ENCODE assay signal across 12 cellular contexts in the genomic region with DNA sequence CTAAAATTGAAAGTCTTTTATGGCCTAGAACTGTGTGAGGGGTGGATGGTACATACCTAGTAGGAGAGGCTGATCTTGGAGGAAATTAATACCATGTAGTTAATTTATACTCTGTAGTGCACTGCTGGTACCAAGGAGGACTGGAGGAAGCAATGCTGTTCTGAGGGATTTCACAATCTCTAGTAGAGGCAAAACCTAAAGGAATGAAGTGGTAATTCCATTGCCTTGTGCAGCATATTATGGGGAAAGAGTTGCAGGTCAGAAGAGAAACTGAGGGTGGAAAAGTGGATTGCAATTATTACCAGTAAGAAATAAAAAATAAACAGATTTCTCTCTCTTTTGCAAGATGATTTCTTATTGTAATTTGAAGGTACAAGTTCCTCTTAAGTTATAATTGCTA. TPM values are rescaled to one million over a fixed set of nuclear protein-coding genes. Genes with fewer than 3 reads are reported as not detected.
DNase-seq lines count a peak whose midpoint lies in the region; ATAC-seq and TF ChIP-seq lines count a peak whose summit lies in the region.
"Had no signal": no experiment of that assay in that cellular context is flagged by ENCODE, and none has a peak within 500 bp of the region (broad histone marks: within the 10 kb centered on the region; RNA-seq: fewer than 3 reads in every experiment).

No MANE protein-coding gene starts in this region.

- peak overlapping the region; percentile 64; the same call in 1 of the 2 replicates for H3K4me3 ChIP-seq in AG04450 (ENCODE audit: low read depth, low read length)
- peak overlapping the region; percentile 3 for H3K4me3 ChIP-seq in fibroblast of the aortic adventitia (ENCODE audit: low read depth, low read length)
- H3K4me3 ChIP-seq in Caco-2 (ENCODE audit: low read depth, low read length): no peak overlapping the region

- ATAC-seq in GM19035 (IDR thresholded peaks at IDR 0.05; ENCODE audit: unreplicated experiment): no peak
- ATAC-seq: left ventricle myocardium superior had no signal

- BruUV-seq in Caco-2 (replicated peaks; lab: Mats Ljungman, UMichigan): no TSS peak

- TF ChIP-seq CTCF in AG04450 (IDR thresholded peaks at IDR 0.05; ENCODE audit: low read depth, low read length) (no peak), RWPE1 (conservative IDR thresholded peaks at IDR 0.05; ENCODE audit: low read depth) (no peak), fibroblast of the aortic adventitia (IDR thresholded peaks at IDR 0.05; ENCODE audit: insufficient read depth, low read length) (no peak), Caco-2 (IDR thresholded peaks at IDR 0.05; ENCODE audit: insufficient read depth in 1 of 2, low read depth in 1 of 2, low read length in 1 of 2, severe bottlenecking in 1 of 2, unreplicated experiment in 1 of 2) (no peak)

- DNase-seq in AG04450 (ENCODE audit: low read depth, low spot score) (no peak), G401 (ENCODE audit: low spot score) (peak; percentile 20), RWPE1 (ENCODE audit: low spot score) (peak; percentile 24), fibroblast of the aortic adventitia (ENCODE audit: low read depth) (peak; percentile 66), Caco-2 (no peak), NCI-H2029 (lab: John Stamatoyannopoulos, UW) (no peak), DMS114 treated with DMSO at 0.1 percent for 48 hours (lab: John Stamatoyannopoulos, UW; ENCODE audit: unreplicated experiment) (no peak)
- DNase-seq: brain microvascular endothelial cell; left ventricle myocardium superior; NCI-H146; stimulated activated CD4-positive, alpha-beta T cell treated with anti-CD3 and anti-CD28 coated beads, Interleukin-4, amount 100 ng/mL, for 1 hour had no signal

- H3K27ac ChIP-seq in AG04450 (ENCODE audit: low read depth, low read length) (no peak overlapping the region), RWPE1 (no peak overlapping the region)
- H3K27ac ChIP-seq: brain microvascular endothelial cell had no signal

- peaks cover 14% of the 10 kb centered on the region for H3K4me1 Mint-ChIP-seq in Caco-2 (ENCODE audit: low read depth, unreplicated experiment)

- POLR2A ChIA-PET in AG04450 (lab: Yijun Ruan, JAX): interaction anchor here (0.5 to 0.9 kb wide), 4 partner anchors 77 to 696 kb away, joined by 5 to 8 read pairs (median 6); no protein-coding TSS in a partner anchor
- POLR2A ChIA-PET in RWPE1 (lab: Yijun Ruan, JAX; ENCODE audit: low non-redundant PET): no interaction called here
- POLR2A ChIA-PET in Caco-2 (lab: Charles Lee): no interaction called here

- intact Hi-C loops in Caco-2 (cut with micrococcal nuclease; ENCODE audit: unreplicated experiment): no loop called here

- H3K9me3 ChIP-seq in AG04450 (ENCODE audit: control insufficient read depth, insufficient read depth, low read length) (no peaks in the 10 kb centered on the region), Caco-2 (no peaks in the 10 kb centered on the region)

- H3K36me3 Mint-ChIP-seq in Caco-2 (ENCODE audit: insufficient read depth, unreplicated experiment): peaks cover 19% of the 10 kb centered on the region

- no peaks in the 10 kb centered on the region for H3K36me3 ChIP-seq in Caco-2 (ENCODE audit: control insufficient read depth, insufficient read depth, low read length)
- H3K36me3 ChIP-seq: brain microvascular endothelial cell had no signal

- no peak overlapping the region for H3K4me3 Mint-ChIP-seq in Caco-2 (ENCODE audit: unreplicated experiment)

- no peaks in the 10 kb centered on the region for H3K27me3 Mint-ChIP-seq in Caco-2 (ENCODE audit: insufficient read depth, unreplicated experiment)

- CTCF ChIA-PET in AG04450 (lab: Charles Lee): interaction anchor here (0.6 to 1.5 kb wide), 4 partner anchors 105 to 483 kb away, joined by 3 to 9 read pairs (median 4); no protein-coding TSS in a partner anchor
- CTCF ChIA-PET in RWPE1 (lab: Yijun Ruan, JAX): interaction anchor here (0.7 to 1.0 kb wide), 2 partner anchors 452 to 480 kb away, joined by 3 read pairs; no protein-coding TSS in a partner anchor
- CTCF ChIA-PET in Caco-2 (lab: Charles Lee): interaction anchor here (0.7 to 1.0 kb wide), 2 partner anchors 20 to 72 kb away, joined by 4 to 7 read pairs; no protein-coding TSS in a partner anchor

- H3K4me1 ChIP-seq in Caco-2: peaks cover 6% of the 10 kb centered on the region; the same call in 1 of the 2 replicates

- H3K27ac Mint-ChIP-seq in Caco-2 (ENCODE audit: unreplicated experiment): no peak overlapping the region

- in situ Hi-C loops in G401 (cut with HindIII; ENCODE audit: low sequenced_read_pairs): no loop called here

- H3K9me3 Mint-ChIP-seq in Caco-2 (ENCODE audit: unreplicated experiment): no peaks in the 10 kb centered on the region

- H3K27me3 ChIP-seq in AG04450 (ENCODE audit: control insufficient read depth, insufficient read depth, low read length): no peaks in the 10 kb centered on the region
- no peaks in the 10 kb centered on the region for H3K27me3 ChIP-seq in Caco-2 (replicated peaks; ENCODE audit: control insufficient read depth, insufficient read depth, low read length)
- H3K27me3 ChIP-seq: brain microvascular endothelial cell had no signal

RNA-seq across cellular contexts. Expression of a gene that starts 2.2 kb away (rescaled TPM):
- 35.7 and 42.5 TPM in 2 replicates for polyA plus RNA-seq in AG04450 (2011; rRNA removed)
- 45.5 and 50.3 TPM in 2 replicates for polyA minus RNA-seq in AG04450 (2011; rRNA and poly(A)+ RNA removed)
- total RNA-seq in G401 (2014; rRNA removed; shearing (Covaris generic)): 44.4 and 54.2 TPM in 2 replicates
- total RNA-seq in fibroblast of the aortic adventitia (ENCODE audit: low replicate concordance) (24.3 and 36.4 TPM in 2 replicates), Caco-2 (2022) (58.6 and 60.0 TPM in 2 replicates)

Comparison
In these comparisons a context has a peak if more than half of its experiments do, and no peak if none do; other contexts are left out.
1. DNase-seq: peak in G401 (single experiment), RWPE1 (single experiment) and fibroblast of the aortic adventitia (single experiment); none in AG04450 (single experiment), Caco-2 (0 of 2), NCI-H2029 (single experiment) and DMS114 treated with DMSO at 0.1 percent for 48 hours (single experiment).